In genomic region chr1:8021676-8022266, GRCh38 we compare ENCODE assay signal across 17 cellular contexts. TPM values are rescaled to one million over a fixed set of nuclear protein-coding genes. Genes with fewer than 3 reads are reported as not detected.
DNase-seq lines count a peak whose midpoint lies in the region; TF ChIP-seq lines count a peak whose summit lies in the region.
"Had no signal": no experiment of that assay in that cellular context is flagged by ENCODE, and none has a peak within 500 bp of the region (broad histone marks: within the 10 kb centered on the region; RNA-seq: fewer than 3 reads in every experiment).

No MANE protein-coding gene starts in this region.

- peaks cover 13% of the 10 kb centered on the region for H3K36me3 Mint-ChIP-seq in osteocyte (ENCODE audit: unreplicated experiment)

- H3K27me3 ChIP-seq in AG04450 (ENCODE audit: control insufficient read depth, insufficient read depth, low read length), result no peaks in the 10 kb centered on the region
- H3K27me3 ChIP-seq in adipocyte (replicated peaks; ENCODE audit: control insufficient read depth, insufficient read depth, low read length), result no peaks in the 10 kb centered on the region

- CTCF ChIA-PET in AG04450 (lab: Charles Lee), result interaction anchor here (5.0 kb wide), 1 partner anchor 293 kb away, joined by 58 read pairs; no protein-coding TSS in a partner anchor

- no peak for DNase-seq in AG04450 (ENCODE audit: low read depth, low spot score)
- DNase-seq in adipocyte (ENCODE audit: low read depth), result peak; percentile 14
- DNase-seq in fibroblast of mammary gland (ENCODE audit: low read depth), result peak; percentile 18
- no peak for DNase-seq in osteocyte (ENCODE audit: extremely low spot score, unreplicated experiment)
- no peak for DNase-seq in NCI-H526 treated with DMSO at 0.1 percent for 48 hours (lab: John Stamatoyannopoulos, UW)
- no peak for DNase-seq in DMS153 (lab: John Stamatoyannopoulos, UW)
- no peak for DNase-seq in stimulated activated CD4-positive, alpha-beta T cell treated with anti-CD3 and anti-CD28 coated beads, Interleukin-4, amount 100 ng/mL, for 24 hours
- DNase-seq in erythroblast (lab: John Stamatoyannopoulos, UW), result no peak
- DNase-seq: ACHN; activated CD4-positive, alpha-beta T cell treated with anti-CD3 and anti-CD28 coated beads, Interleukin-2, amount 50 U/mL, for 4 hours; activated effector memory CD4-positive, alpha-beta T cell treated with Interleukin-2 at 50 U/mL for 16 hours; DMS 273 treated with DMSO at 0.1 percent for 48 hours; head of caudate nucleus; lower lobe of right lung; NCI-H2107; T-helper 1 cell had no signal

- no peaks in the 10 kb centered on the region for H3K27me3 Mint-ChIP-seq in osteocyte (ENCODE audit: unreplicated experiment)

- H3K9me3 ChIP-seq in AG04450 (ENCODE audit: control insufficient read depth, insufficient read depth, low read length), result no peaks in the 10 kb centered on the region
- no peaks in the 10 kb centered on the region for H3K9me3 ChIP-seq in adipocyte (ENCODE audit: control insufficient read depth, low read length)
- H3K9me3 ChIP-seq: HAP-1, lower lobe of right lung had no signal

- no peaks in the 10 kb centered on the region for H3K9me3 Mint-ChIP-seq in osteocyte (ENCODE audit: unreplicated experiment)

- TF ChIP-seq CTCF in AG04450 (IDR thresholded peaks at IDR 0.05; ENCODE audit: low read depth, low read length) (no peak), fibroblast of mammary gland (conservative IDR thresholded peaks at IDR 0.05; ENCODE audit: control insufficient read depth, insufficient read depth, low read depth, low read length) (no peak), osteocyte (IDR thresholded peaks at IDR 0.05) (no peak)

- peaks cover 84% of the 10 kb centered on the region for H3K4me1 Mint-ChIP-seq in osteocyte (ENCODE audit: unreplicated experiment)

- TF ChIP-seq POLR2A in erythroblast (IDR thresholded peaks at IDR 0.05; ENCODE audit: low read length), result no peak

- H3K4me1 ChIP-seq in adipocyte (ENCODE audit: control insufficient read depth, insufficient read depth, low read length), result peaks cover 72% of the 10 kb centered on the region

- H3K4me3 Mint-ChIP-seq in osteocyte (ENCODE audit: unreplicated experiment), result peak overlapping the region; percentile 41

- POLR2A ChIA-PET in AG04450 (lab: Yijun Ruan, JAX), result no interaction called here

- no peak overlapping the region for H3K27ac ChIP-seq in AG04450 (ENCODE audit: low read depth, low read length)

- peak overlapping the region; percentile 4 for H3K27ac Mint-ChIP-seq in osteocyte (ENCODE audit: unreplicated experiment)

- H3K9ac ChIP-seq in adipocyte (ENCODE audit: low read length), result peak overlapping the region; percentile 92

- H3K4me3 ChIP-seq in AG04450 (ENCODE audit: low read depth, low read length) (peak overlapping the region; percentile 5; the same call in 1 of the 2 replicates), adipocyte (ENCODE audit: low read length) (peak overlapping the region; percentile 97), fibroblast of mammary gland (ENCODE audit: control insufficient read depth, low read depth, low read length) (no peak overlapping the region)
- H3K4me3 ChIP-seq: HAP-1 had no signal

- peaks cover 16% of the 10 kb centered on the region for H3K36me3 ChIP-seq in adipocyte (ENCODE audit: control insufficient read depth, insufficient read depth, low read length, severe bottlenecking)
- H3K36me3 ChIP-seq: HAP-1, lower lobe of right lung had no signal

RNA-seq across cellular contexts. Expression of gene ERRFI1, which starts 4.3 kb away (rescaled TPM):
- polyA plus RNA-seq in AG04450 (2011; rRNA removed), result 102 and 105 TPM in 2 replicates
- 47.7 and 49.1 TPM in 2 replicates for polyA minus RNA-seq in AG04450 (2011; rRNA and poly(A)+ RNA removed)
- 84.2 and 96.6 TPM in 2 replicates for total RNA-seq in osteocyte

Comparison
In these comparisons a context has a peak if more than half of its experiments do, and no peak if none do; other contexts are left out.
1. DNase-seq: peak in adipocyte (single experiment) and fibroblast of mammary gland (single experiment); none in AG04450 (single experiment), osteocyte (single experiment), NCI-H526 treated with DMSO at 0.1 percent for 48 hours (single experiment), DMS153 (single experiment), stimulated activated CD4-positive, alpha-beta T cell treated with anti-CD3 and anti-CD28 coated beads, Interleukin-4, amount 100 ng/mL, for 24 hours (single experiment) and erythroblast (0 of 2).